ENCODE assay signal across 14 cellular contexts in the genomic region with DNA sequence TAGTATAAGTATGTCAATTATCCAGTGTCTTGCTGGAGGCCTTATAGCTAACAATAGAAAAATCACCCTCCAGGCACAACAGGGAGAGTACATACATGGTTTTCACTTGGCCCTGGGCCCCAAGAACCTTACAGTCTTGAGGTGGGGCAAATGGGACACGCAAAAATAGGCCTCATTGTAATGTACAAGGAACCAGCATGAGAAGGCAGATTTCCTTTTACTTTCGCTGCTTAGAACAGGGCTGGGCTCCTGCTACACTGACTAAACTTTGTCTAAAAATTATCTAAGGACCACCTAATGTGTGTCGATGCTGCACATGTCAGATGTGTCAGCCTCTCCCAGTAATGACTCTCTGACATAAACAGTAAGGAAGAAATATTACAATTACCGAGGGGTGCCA.
"Had no signal": no experiment of that assay in that cellular context is flagged by ENCODE, and none has a peak within 500 bp of the region (broad histone marks: within the 10 kb centered on the region; RNA-seq: fewer than 3 reads in every experiment).

No MANE protein-coding gene starts in this region.

- H3K27ac Mint-ChIP-seq: activated naive CD8-positive, alpha-beta T cell; activated T-cell treated with anti-CD3 and anti-CD28 coated beads, Interleukin-2, amount 50 U/mL, for 24 hours; effector memory CD8-positive, alpha-beta T cell; stimulated activated naive CD8-positive, alpha-beta T cell treated with anti-CD3 and anti-CD28 coated beads, Interleukin-15, amount 100 ng/mL, for 72 hours had no signal

- H3K9me3 ChIP-seq: sigmoid colon, testis, upper lobe of right lung had no signal

- ATAC-seq: activated CD4-positive, CD25-positive, alpha-beta regulatory T cell treated with anti-CD3 and anti-CD28 coated beads, Interleukin-2, amount 50 U/mL, for 24 hours; effector memory CD8-positive, alpha-beta T cell; stimulated activated naive CD8-positive, alpha-beta T cell treated with anti-CD3 and anti-CD28 coated beads, Interleukin-15, amount 100 ng/mL, for 72 hours; upper lobe of right lung had no signal

- H3K4me3 ChIP-seq: cardiac muscle cell, sigmoid colon, testis, upper lobe of right lung had no signal

- H3K27me3 ChIP-seq: cardiac muscle cell, testis had no signal

- H3K9me3 Mint-ChIP-seq: activated T-cell treated with anti-CD3 and anti-CD28 coated beads, Interleukin-2, amount 50 U/mL, for 24 hours had no signal

- H3K4me1 ChIP-seq: testis, upper lobe of right lung had no signal

- H3K36me3 ChIP-seq: cardiac muscle cell, sigmoid colon, upper lobe of right lung had no signal

- DNase-seq: activated effector memory CD4-positive, alpha-beta T cell treated with anti-CD3 and anti-CD28 coated beads, Interleukin-2, amount 50 U/mL, for 16 hours; activated T-cell treated with anti-CD3 and anti-CD28 coated beads, Interleukin-2, amount 50 U/mL, for 24 hours; anterior cingulate cortex; effector memory CD8-positive, alpha-beta T cell; naive B cell; occipital lobe; sigmoid colon; stimulated activated CD4-positive, alpha-beta T cell treated with anti-CD3 and anti-CD28 coated beads, Interleukin-4, amount 100 ng/mL, for 1 hour; stimulated activated naive CD8-positive, alpha-beta T cell treated with anti-CD3 and anti-CD28 coated beads, Interleukin-15, amount 100 ng/mL, for 72 hours; testis; upper lobe of right lung had no signal

- H3K36me3 Mint-ChIP-seq: activated naive CD8-positive, alpha-beta T cell; naive B cell had no signal

- H3K4me3 Mint-ChIP-seq: activated naive CD8-positive, alpha-beta T cell; activated T-cell treated with anti-CD3 and anti-CD28 coated beads, Interleukin-2, amount 50 U/mL, for 24 hours; effector memory CD8-positive, alpha-beta T cell; naive B cell; stimulated activated naive CD8-positive, alpha-beta T cell treated with anti-CD3 and anti-CD28 coated beads, Interleukin-15, amount 100 ng/mL, for 72 hours had no signal

- H3K4me1 Mint-ChIP-seq: naive B cell; stimulated activated naive CD8-positive, alpha-beta T cell treated with anti-CD3 and anti-CD28 coated beads, Interleukin-15, amount 100 ng/mL, for 72 hours had no signal

- H3K27ac ChIP-seq: cardiac muscle cell, sigmoid colon, testis, upper lobe of right lung had no signal
